In the genomic region with DNA sequence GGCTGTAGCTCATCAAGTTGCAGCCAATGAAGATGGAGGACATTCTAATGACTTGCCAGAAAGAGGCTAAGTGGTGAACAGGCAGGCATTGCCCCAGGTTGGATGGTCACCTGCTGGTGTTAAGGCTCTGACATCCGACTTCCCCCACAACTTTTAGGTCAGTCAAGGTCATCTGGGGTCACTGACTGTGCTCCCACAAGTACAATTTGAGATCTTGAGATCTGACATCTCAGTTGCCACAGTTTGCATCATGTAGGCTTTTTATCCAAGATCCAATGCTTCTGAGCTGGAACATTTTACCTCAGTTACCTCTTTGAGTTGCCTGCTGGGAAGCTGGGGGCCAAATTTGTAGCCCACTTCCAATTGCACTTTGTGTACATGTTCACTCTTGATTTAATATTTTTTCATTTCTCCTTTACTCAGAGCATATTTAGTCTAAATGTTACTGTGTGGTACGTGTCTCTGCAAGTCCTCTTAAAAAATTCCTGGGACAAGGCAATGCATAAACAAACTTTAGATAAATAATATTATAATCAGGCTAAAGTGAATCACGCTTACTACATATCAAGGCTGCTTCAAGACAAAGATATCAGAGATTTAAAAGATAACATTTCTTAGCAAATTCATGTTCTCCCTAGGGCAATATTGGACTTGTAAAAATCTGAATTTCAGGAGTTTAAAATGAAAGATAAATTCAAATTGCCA, we compare ENCODE assay signal across 1 cellular context.
A peak's percentile ranks its signal among the peaks of the same experiment; 100 is the strongest.
TF ChIP-seq lines count a peak whose summit lies in the region.

No MANE protein-coding gene starts in this region.

TF ChIP-seq in K562, 482 proteins besides CTCF, POLR2A, EP300 and RAD21 (continued from another document):
- TF ChIP-seq, protein P1, sequence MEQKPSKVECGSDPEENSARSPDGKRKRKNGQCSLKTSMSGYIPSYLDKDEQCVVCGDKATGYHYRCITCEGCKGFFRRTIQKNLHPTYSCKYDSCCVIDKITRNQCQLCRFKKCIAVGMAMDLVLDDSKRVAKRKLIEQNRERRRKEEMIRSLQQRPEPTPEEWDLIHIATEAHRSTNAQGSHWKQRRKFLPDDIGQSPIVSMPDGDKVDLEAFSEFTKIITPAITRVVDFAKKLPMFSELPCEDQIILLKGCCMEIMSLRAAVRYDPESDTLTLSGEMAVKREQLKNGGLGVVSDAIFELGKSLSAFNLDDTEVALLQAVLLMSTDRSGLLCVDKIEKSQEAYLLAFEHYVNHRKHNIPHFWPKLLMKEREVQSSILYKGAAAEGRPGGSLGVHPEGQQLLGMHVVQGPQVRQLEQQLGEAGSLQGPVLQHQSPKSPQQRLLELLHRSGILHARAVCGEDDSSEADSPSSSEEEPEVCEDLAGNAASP (IDR thresholded peaks at IDR 0.05) = peak; percentile 38; the same call in 1 of the 2 replicates
- TF ChIP-seq DMBX1 (CRISPR knock-in tag; IDR thresholded peaks at IDR 0.05; ENCODE audit: borderline replicate concordance) = no peak
- no peak for TF ChIP-seq NR2C2 (CRISPR knock-in tag; IDR thresholded peaks at IDR 0.05)
- TF ChIP-seq NR2C2 (tag; IDR thresholded peaks at IDR 0.05) = peak; percentile 76
- TF ChIP-seq DDX20 (tag; IDR thresholded peaks at IDR 0.05; ENCODE audit: low read depth) = 0 out of 2 replicates have a peak, but pooled peaks have one; percentile 8
- TF ChIP-seq CXXC5 (CRISPR knock-in tag; IDR thresholded peaks at IDR 0.05) = 0 out of 2 replicates have a peak, but pooled peaks have one; percentile 30
- TF ChIP-seq GATA2 (CRISPR knock-in tag; IDR thresholded peaks at IDR 0.05) = no peak
- TF ChIP-seq, protein P2, sequence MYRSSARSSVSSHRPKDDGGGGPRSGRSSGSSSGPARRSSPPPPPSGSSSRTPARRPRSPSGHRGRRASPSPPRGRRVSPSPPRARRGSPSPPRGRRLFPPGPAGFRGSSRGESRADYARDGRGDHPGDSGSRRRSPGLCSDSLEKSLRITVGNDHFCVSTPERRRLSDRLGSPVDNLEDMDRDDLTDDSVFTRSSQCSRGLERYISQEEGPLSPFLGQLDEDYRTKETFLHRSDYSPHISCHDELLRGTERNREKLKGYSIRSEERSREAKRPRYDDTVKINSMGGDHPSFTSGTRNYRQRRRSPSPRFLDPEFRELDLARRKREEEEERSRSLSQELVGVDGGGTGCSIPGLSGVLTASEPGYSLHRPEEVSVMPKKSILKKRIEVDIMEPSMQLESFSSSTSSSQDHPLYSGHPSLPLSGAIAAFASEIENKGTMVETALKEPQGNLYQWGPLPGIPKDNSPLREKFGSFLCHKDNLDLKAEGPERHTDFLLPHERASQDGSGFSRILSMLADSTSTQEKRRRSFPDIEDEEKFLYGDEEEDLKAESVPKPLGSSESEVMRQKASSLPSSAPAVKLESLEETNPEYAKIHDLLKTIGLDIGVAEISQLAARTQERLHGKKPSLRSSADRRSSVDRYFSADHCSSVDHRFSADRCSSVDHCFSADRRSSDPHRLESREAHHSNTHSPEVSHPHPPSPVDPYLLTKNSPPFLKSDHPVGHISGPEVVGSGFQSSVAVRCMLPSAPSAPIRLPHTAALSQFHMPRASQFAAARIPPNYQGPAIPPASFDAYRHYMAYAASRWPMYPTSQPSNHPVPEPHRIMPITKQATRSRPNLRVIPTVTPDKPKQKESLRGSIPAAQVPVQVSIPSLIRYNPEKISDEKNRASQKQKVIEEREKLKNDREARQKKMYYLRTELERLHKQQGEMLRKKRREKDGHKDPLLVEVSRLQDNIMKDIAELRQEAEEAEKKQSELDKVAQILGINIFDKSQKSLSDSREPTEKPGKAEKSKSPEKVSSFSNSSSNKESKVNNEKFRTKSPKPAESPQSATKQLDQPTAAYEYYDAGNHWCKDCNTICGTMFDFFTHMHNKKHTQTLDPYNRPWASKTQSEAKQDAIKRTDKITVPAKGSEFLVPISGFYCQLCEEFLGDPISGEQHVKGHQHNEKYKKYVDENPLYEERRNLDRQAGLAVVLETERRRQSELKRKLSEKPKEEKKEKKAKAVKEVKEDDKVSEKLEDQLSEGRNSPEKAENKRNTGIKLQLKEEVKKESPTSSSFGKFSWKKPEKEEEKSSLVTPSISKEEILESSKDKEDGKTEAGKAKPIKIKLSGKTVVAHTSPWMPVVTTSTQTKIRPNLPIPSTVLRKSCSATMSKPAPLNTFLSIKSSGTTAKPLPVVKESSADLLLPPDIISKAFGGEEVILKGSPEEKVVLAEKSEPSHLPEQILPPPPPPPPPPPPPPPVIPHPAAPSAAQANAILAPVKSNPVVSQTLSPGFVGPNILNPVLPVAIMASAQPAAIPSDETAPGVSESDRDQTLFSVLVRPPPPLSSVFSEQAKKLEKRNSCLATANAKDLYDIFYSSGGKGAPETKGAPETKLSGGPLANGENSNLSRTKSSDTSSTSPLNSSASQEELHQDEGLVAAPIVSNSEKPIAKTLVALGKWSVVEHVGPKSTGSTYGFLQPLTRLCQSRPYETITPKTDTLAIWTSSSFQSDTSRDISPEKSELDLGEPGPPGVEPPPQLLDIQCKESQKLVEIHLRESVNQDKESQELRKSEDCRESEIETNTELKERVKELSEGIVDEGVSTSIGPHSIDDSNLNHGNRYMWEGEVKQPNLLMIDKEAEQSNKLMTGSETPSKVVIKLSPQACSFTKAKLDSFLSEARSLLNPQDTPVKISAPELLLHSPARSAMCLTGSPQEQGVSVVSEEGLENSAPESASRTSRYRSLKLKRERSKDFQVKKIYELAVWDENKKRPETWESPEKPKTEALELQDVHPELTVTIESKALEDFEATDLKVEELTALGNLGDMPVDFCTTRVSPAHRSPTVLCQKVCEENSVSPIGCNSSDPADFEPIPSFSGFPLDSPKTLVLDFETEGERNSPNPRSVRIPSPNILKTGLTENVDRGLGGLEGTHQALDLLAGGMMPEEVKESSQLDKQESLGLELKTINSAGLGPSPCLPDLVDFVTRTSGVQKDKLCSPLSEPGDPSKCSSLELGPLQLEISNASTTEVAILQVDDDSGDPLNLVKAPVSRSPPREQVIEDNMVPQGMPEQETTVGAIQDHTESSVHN (IDR thresholded peaks at IDR 0.05; ENCODE audit: borderline replicate concordance in 1 of 2, low read depth in 1 of 2) = no peak
- peak; percentile 66; the same call in 1 of the 2 replicates for TF ChIP-seq ZNF589 (CRISPR knock-in tag; IDR thresholded peaks at IDR 0.05; ENCODE audit: low read depth)
- TF ChIP-seq, protein P3, sequence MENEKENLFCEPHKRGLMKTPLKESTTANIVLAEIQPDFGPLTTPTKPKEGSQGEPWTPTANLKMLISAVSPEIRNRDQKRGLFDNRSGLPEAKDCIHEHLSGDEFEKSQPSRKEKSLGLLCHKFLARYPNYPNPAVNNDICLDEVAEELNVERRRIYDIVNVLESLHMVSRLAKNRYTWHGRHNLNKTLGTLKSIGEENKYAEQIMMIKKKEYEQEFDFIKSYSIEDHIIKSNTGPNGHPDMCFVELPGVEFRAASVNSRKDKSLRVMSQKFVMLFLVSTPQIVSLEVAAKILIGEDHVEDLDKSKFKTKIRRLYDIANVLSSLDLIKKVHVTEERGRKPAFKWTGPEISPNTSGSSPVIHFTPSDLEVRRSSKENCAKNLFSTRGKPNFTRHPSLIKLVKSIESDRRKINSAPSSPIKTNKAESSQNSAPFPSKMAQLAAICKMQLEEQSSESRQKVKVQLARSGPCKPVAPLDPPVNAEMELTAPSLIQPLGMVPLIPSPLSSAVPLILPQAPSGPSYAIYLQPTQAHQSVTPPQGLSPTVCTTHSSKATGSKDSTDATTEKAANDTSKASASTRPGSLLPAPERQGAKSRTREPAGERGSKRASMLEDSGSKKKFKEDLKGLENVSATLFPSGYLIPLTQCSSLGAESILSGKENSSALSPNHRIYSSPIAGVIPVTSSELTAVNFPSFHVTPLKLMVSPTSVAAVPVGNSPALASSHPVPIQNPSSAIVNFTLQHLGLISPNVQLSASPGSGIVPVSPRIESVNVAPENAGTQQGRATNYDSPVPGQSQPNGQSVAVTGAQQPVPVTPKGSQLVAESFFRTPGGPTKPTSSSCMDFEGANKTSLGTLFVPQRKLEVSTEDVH (IDR thresholded peaks at IDR 0.05; ENCODE audit: low read depth, partially characterized antibody) = peak; percentile 28
- TF ChIP-seq, protein P4, sequence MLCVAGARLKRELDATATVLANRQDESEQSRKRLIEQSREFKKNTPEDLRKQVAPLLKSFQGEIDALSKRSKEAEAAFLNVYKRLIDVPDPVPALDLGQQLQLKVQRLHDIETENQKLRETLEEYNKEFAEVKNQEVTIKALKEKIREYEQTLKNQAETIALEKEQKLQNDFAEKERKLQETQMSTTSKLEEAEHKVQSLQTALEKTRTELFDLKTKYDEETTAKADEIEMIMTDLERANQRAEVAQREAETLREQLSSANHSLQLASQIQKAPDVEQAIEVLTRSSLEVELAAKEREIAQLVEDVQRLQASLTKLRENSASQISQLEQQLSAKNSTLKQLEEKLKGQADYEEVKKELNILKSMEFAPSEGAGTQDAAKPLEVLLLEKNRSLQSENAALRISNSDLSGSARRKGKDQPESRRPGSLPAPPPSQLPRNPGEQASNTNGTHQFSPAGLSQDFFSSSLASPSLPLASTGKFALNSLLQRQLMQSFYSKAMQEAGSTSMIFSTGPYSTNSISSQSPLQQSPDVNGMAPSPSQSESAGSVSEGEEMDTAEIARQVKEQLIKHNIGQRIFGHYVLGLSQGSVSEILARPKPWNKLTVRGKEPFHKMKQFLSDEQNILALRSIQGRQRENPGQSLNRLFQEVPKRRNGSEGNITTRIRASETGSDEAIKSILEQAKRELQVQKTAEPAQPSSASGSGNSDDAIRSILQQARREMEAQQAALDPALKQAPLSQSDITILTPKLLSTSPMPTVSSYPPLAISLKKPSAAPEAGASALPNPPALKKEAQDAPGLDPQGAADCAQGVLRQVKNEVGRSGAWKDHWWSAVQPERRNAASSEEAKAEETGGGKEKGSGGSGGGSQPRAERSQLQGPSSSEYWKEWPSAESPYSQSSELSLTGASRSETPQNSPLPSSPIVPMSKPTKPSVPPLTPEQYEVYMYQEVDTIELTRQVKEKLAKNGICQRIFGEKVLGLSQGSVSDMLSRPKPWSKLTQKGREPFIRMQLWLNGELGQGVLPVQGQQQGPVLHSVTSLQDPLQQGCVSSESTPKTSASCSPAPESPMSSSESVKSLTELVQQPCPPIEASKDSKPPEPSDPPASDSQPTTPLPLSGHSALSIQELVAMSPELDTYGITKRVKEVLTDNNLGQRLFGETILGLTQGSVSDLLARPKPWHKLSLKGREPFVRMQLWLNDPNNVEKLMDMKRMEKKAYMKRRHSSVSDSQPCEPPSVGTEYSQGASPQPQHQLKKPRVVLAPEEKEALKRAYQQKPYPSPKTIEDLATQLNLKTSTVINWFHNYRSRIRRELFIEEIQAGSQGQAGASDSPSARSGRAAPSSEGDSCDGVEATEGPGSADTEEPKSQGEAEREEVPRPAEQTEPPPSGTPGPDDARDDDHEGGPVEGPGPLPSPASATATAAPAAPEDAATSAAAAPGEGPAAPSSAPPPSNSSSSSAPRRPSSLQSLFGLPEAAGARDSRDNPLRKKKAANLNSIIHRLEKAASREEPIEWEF (CRISPR knock-in tag; IDR thresholded peaks at IDR 0.05) = no peak
- TF ChIP-seq, protein P5, sequence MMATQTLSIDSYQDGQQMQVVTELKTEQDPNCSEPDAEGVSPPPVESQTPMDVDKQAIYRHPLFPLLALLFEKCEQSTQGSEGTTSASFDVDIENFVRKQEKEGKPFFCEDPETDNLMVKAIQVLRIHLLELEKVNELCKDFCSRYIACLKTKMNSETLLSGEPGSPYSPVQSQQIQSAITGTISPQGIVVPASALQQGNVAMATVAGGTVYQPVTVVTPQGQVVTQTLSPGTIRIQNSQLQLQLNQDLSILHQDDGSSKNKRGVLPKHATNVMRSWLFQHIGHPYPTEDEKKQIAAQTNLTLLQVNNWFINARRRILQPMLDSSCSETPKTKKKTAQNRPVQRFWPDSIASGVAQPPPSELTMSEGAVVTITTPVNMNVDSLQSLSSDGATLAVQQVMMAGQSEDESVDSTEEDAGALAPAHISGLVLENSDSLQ (IDR thresholded peaks at IDR 0.05) = peak; percentile 19; the same call in 1 of the 2 replicates
- TF ChIP-seq HNRNPK (IDR thresholded peaks at IDR 0.05; ENCODE audit: low read depth, low read length, poor library complexity, severe bottlenecking) = no peak
